ENCODE assay signal across 8 cellular contexts in the genomic region with DNA sequence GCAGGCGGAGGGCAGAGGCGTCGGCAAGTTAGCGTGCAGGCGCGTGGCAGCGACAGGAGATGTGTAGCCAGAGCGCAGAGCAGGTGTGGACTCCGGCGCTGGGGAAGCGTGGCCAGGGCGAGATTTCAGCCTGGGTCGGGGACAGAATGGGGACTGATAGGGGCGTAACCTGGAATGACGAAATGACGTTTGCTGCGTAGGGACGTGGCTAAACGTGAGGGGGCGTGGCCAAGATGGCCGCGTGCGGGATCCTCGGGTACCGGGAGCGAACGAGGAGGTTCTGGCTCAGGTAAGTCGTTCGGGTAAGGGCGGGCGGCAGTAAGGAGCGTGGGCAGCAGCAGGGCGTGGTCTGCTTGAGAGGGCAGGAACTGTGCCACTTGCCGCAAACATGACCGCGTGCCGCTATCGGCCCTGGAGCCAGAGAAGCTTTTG. TPM values are rescaled to one million over a fixed set of nuclear protein-coding genes. Genes with fewer than 3 reads are reported as not detected.
DNase-seq lines count a peak whose midpoint lies in the region; TF ChIP-seq lines count a peak whose summit lies in the region.

No MANE protein-coding gene starts in this region.

- peak overlapping the region; percentile 100 for H3K4me3 ChIP-seq in fibroblast of the aortic adventitia (ENCODE audit: low read depth, low read length)
- peak overlapping the region; percentile 66 to 92 for H3K4me3 ChIP-seq in neuronal stem cell (ENCODE audit: low read length in 2 of 2)

- H2BK5ac ChIP-seq in neuronal stem cell (ENCODE audit: low read length), result peak overlapping the region; percentile 93

- H3K23ac ChIP-seq in neuronal stem cell (ENCODE audit: low read depth, low read length, poor library complexity), result peak overlapping the region; percentile 55

- peak overlapping the region; percentile 99 for H3K18ac ChIP-seq in neuronal stem cell (ENCODE audit: low read length)

- no peaks in the 10 kb centered on the region for H3K9me3 ChIP-seq in neuronal stem cell (replicated peaks in 1 of 2; ENCODE audit: control insufficient read depth in 2 of 2, insufficient read depth in 1 of 2, low read depth in 1 of 2, low read length in 2 of 2)

- peaks cover 34% of the 10 kb centered on the region for H3K4me1 Mint-ChIP-seq in activated T-cell treated with anti-CD3 and anti-CD28 coated beads, Interleukin-2, amount 50 U/mL, for 24 hours (ENCODE audit: low read depth)

- peaks cover 0 to 18% of the 10 kb centered on the region in 2 donors for H3K36me3 ChIP-seq in neuronal stem cell (replicated peaks in 1 of 2; ENCODE audit: control insufficient read depth in 2 of 2, insufficient read depth in 2 of 2, low read length in 2 of 2)

- H2AFZ ChIP-seq in neuronal stem cell (ENCODE audit: low read length), result peak overlapping the region; percentile 94

- peaks cover 1 to 3% of the 10 kb centered on the region in 2 donors for H3K4me1 ChIP-seq in neuronal stem cell (ENCODE audit: control insufficient read depth in 2 of 2, insufficient read depth in 1 of 2, low read depth in 1 of 2, low read length in 2 of 2)

- no peak overlapping the region for H2BK12ac ChIP-seq in neuronal stem cell (ENCODE audit: low read length)

- H2BK15ac ChIP-seq in neuronal stem cell (ENCODE audit: low read length), result no peak overlapping the region

- H2AK5ac ChIP-seq in neuronal stem cell (ENCODE audit: low read depth, low read length), result no peak overlapping the region

- H3K79me1 ChIP-seq in neuronal stem cell (ENCODE audit: low read depth, low read length), result no peaks in the 10 kb centered on the region

- H3K4me2 ChIP-seq in neuronal stem cell (ENCODE audit: insufficient read depth, low read length, poor library complexity, severe bottlenecking), result peak overlapping the region; percentile 43

- no peaks in the 10 kb centered on the region for H3K9me3 Mint-ChIP-seq in activated T-cell treated with anti-CD3 and anti-CD28 coated beads, Interleukin-2, amount 50 U/mL, for 24 hours

- H3K27ac ChIP-seq in neuronal stem cell (replicated peaks; ENCODE audit: low read length) (peak overlapping the region; percentile 95), substantia nigra (ENCODE audit: low read depth, low read length, poor library complexity, severe bottlenecking) (peak overlapping the region; percentile 95)

- no peak overlapping the region for H3K4ac ChIP-seq in neuronal stem cell (ENCODE audit: low read length)

- peak overlapping the region; percentile 95 for H3K9ac ChIP-seq in neuronal stem cell (ENCODE audit: low read depth, low read length, poor library complexity)

- no peak overlapping the region for H3K4me3 Mint-ChIP-seq in activated T-cell treated with anti-CD3 and anti-CD28 coated beads, Interleukin-2, amount 50 U/mL, for 24 hours

- no peak overlapping the region for H3K14ac ChIP-seq in neuronal stem cell (ENCODE audit: low read length)

- peaks cover 7% of the 10 kb centered on the region for H3K27me3 Mint-ChIP-seq in activated T-cell treated with anti-CD3 and anti-CD28 coated beads, Interleukin-2, amount 50 U/mL, for 24 hours

- peak overlapping the region; percentile 17 for H4K8ac ChIP-seq in neuronal stem cell (ENCODE audit: low read depth, low read length)

- no peak for TF ChIP-seq CTCF in GM20000 (IDR thresholded peaks at IDR 0.05; ENCODE audit: extremely low read depth, missing control alignments)
- TF ChIP-seq CTCF in fibroblast of the aortic adventitia (IDR thresholded peaks at IDR 0.05; ENCODE audit: insufficient read depth, low read length), result no peak

- no peak overlapping the region for H4K91ac ChIP-seq in neuronal stem cell (ENCODE audit: low read depth, low read length, poor library complexity)

- peak; percentile 59 for DNase-seq in COR-L47 (lab: John Stamatoyannopoulos, UW)
- DNase-seq in GM20000 (ENCODE audit: low spot score), result peak; percentile 52
- DNase-seq in HK-2 (ENCODE audit: unreplicated experiment), result peak; percentile 82
- DNase-seq in NOMO-1 treated with DMSO at 0.1 percent for 48 hours (lab: John Stamatoyannopoulos, UW; ENCODE audit: unreplicated experiment), result peak; percentile 90
- peak; percentile 95 for DNase-seq in activated T-cell treated with anti-CD3 and anti-CD28 coated beads, Interleukin-2, amount 50 U/mL, for 24 hours
- no peak for DNase-seq in fibroblast of the aortic adventitia (ENCODE audit: low read depth)
- peak; percentile 74 for DNase-seq in neuronal stem cell (ENCODE audit: low spot score)
- peak in 46 of 49 donors; percentile 57 to 99 (median 85) for DNase-seq in substantia nigra (lab: John Stamatoyannopoulos, UW)

- WGBS in neuronal stem cell (ENCODE audit: extremely low coverage in 2 of 2, insufficient read length in 2 of 2, insufficient replicate concordance in 1 of 2), 2 donors, result no CpG with 5 or more reads among the region's 38 CpGs

- no peak overlapping the region for H3K27ac Mint-ChIP-seq in activated T-cell treated with anti-CD3 and anti-CD28 coated beads, Interleukin-2, amount 50 U/mL, for 24 hours

- no peaks in the 10 kb centered on the region for H3K27me3 ChIP-seq in neuronal stem cell (ENCODE audit: control insufficient read depth in 3 of 3, insufficient read depth in 3 of 3, low read depth in 1 of 3, low read length in 3 of 3)

- H3K36me3 Mint-ChIP-seq in activated T-cell treated with anti-CD3 and anti-CD28 coated beads, Interleukin-2, amount 50 U/mL, for 24 hours (ENCODE audit: low read depth), result peaks cover 20% of the 10 kb centered on the region

- H2BK120ac ChIP-seq in neuronal stem cell (ENCODE audit: low read depth, low read length), result no peak overlapping the region

RNA-seq across cellular contexts. Expression of a gene that starts 10.9 kb away (rescaled TPM):
- 0.18 TPM in 1 of 2 replicates, not detected in the other for total RNA-seq in fibroblast of the aortic adventitia (ENCODE audit: low replicate concordance)
- 2.3 TPM for polyA plus RNA-seq in neuronal stem cell (2013, experiment 1 of 2)
- polyA plus RNA-seq in neuronal stem cell (2013, experiment 2 of 2), result 2.5 TPM
